8 cellular contexts compared by ENCODE assay signal in genomic region chr1:25246600-25247023, GRCh38. TPM values are rescaled to one million over a fixed set of nuclear protein-coding genes. Genes with fewer than 3 reads are reported as not detected.
DNase-seq lines count a peak whose midpoint lies in the region; ATAC-seq, FAIRE-seq and TF ChIP-seq lines count a peak whose summit lies in the region.

No MANE protein-coding gene starts in this region.

- no peak for FAIRE-seq in D721Med (lab: Jason Lieb, UNC)

- H3K23ac ChIP-seq in H9 (ENCODE audit: insufficient read length, low read depth, low read length) (no peak overlapping the region), mesendoderm (ENCODE audit: low read length) (peak overlapping the region; percentile 51)

- H3K27ac ChIP-seq in H9 (ENCODE audit: insufficient read length, low read depth, low read length): no peak overlapping the region
- H3K27ac ChIP-seq in mesendoderm (ENCODE audit: low read depth, low read length): no peak overlapping the region
- peak overlapping the region; percentile 97 to 99 for H3K27ac ChIP-seq in tibial artery

- H3K4me3 Mint-ChIP-seq in H9: peak overlapping the region; percentile 95 to 98
- peak overlapping the region; percentile 96 for H3K4me3 Mint-ChIP-seq in central memory CD8-positive, alpha-beta T cell

- H3K36me3 Mint-ChIP-seq in H9 (ENCODE audit: insufficient read depth in 1 of 3, low read depth in 3 of 3): peaks cover 29 to 51% (median 44%) of the 10 kb centered on the region in 3 experiments
- H3K36me3 Mint-ChIP-seq in central memory CD8-positive, alpha-beta T cell (ENCODE audit: insufficient read depth): peaks cover 62% of the 10 kb centered on the region

- H3K23me2 ChIP-seq in H9 (ENCODE audit: insufficient read length, low read depth, low read length, poor library complexity, severe bottlenecking): peaks cover 9% of the 10 kb centered on the region

- H3K9me3 Mint-ChIP-seq in H9: no peaks in the 10 kb centered on the region
- no peaks in the 10 kb centered on the region for H3K9me3 Mint-ChIP-seq in central memory CD8-positive, alpha-beta T cell

- H3K27ac Mint-ChIP-seq in H9: peak overlapping the region; percentile 91 to 93 (median 92); a peak in 5 of 7 replicates
- peak overlapping the region; percentile 97 for H3K27ac Mint-ChIP-seq in central memory CD8-positive, alpha-beta T cell (ENCODE audit: low read depth)

- no peak overlapping the region for H2AFZ ChIP-seq in H9 (ENCODE audit: low read length)

- H3K56ac ChIP-seq in H9 (ENCODE audit: insufficient read length, low read depth, low read length): no peak overlapping the region
- H3K56ac ChIP-seq in mesendoderm (ENCODE audit: low read length): peak overlapping the region; percentile 89

- ATAC-seq in central memory CD8-positive, alpha-beta T cell (replicated peaks; ENCODE audit: extremely low read depth, poor library complexity, severe bottlenecking): no peak

- peaks cover 18 to 24% of the 10 kb centered on the region in 2 experiments for H3K4me1 Mint-ChIP-seq in H9
- peaks cover 39% of the 10 kb centered on the region for H3K4me1 Mint-ChIP-seq in central memory CD8-positive, alpha-beta T cell

- H3K9me3 ChIP-seq in H9 (ENCODE audit: control insufficient read depth, low read depth, low read length): no peaks in the 10 kb centered on the region
- no peaks in the 10 kb centered on the region for H3K9me3 ChIP-seq in tibial artery

- H2BK120ac ChIP-seq in H9 (ENCODE audit: low read depth, low read length, poor library complexity, severe bottlenecking): no peak overlapping the region
- H2BK120ac ChIP-seq in mesendoderm (ENCODE audit: low read depth, low read length): no peak overlapping the region

- no peaks in the 10 kb centered on the region; the same call in 1 of the 2 replicates for H3K27me3 Mint-ChIP-seq in H9 (ENCODE audit: low read depth)
- no peaks in the 10 kb centered on the region for H3K27me3 Mint-ChIP-seq in central memory CD8-positive, alpha-beta T cell

- H3K36me3 ChIP-seq in mesendoderm (ENCODE audit: control insufficient read depth, insufficient read depth, low read length) (peaks cover 2% of the 10 kb centered on the region), tibial artery (peaks cover 36 to 45% (median 36%) of the 10 kb centered on the region in 3 donors)

- H3T11ph ChIP-seq in H9 (ENCODE audit: low read length): no peak overlapping the region

- H2BK15ac ChIP-seq in H9 (ENCODE audit: low read depth, low read length): no peak overlapping the region
- no peak overlapping the region for H2BK15ac ChIP-seq in mesendoderm (replicated peaks; ENCODE audit: low read depth)

- no peaks in the 10 kb centered on the region for H3K27me3 ChIP-seq in H9 (ENCODE audit: insufficient read depth, low read length)
- no peaks in the 10 kb centered on the region for H3K27me3 ChIP-seq in mesendoderm (ENCODE audit: insufficient read depth, low read length, poor library complexity)
- H3K27me3 ChIP-seq in tibial artery: no peaks in the 10 kb centered on the region

- H2BK20ac ChIP-seq in H9 (ENCODE audit: low read depth, low read length, poor library complexity, severe bottlenecking): no peak overlapping the region

- no peak overlapping the region for H2BK12ac ChIP-seq in H9 (ENCODE audit: insufficient read length, low read depth, low read length)

- H4K5ac ChIP-seq in H9 (ENCODE audit: insufficient read length, low read depth, low read length): no peak overlapping the region
- no peak overlapping the region for H4K5ac ChIP-seq in mesendoderm (ENCODE audit: low read length)

- no peak for TF ChIP-seq CTCF in H9 (conservative IDR thresholded peaks at IDR 0.05)
- no peak for TF ChIP-seq CTCF in tibial artery (IDR thresholded peaks at IDR 0.05)
- no peak for TF ChIP-seq CTCF in D721Med (IDR thresholded peaks at IDR 0.05; ENCODE audit: insufficient read depth, missing control alignments)

- no peaks in the 10 kb centered on the region for H3K4me1 ChIP-seq in H9 (ENCODE audit: insufficient read depth, low read length)
- H3K4me1 ChIP-seq in mesendoderm (ENCODE audit: control insufficient read depth, low read depth, low read length): no peaks in the 10 kb centered on the region
- peaks cover 0 to 37% (median 25%) of the 10 kb centered on the region in 4 donors for H3K4me1 ChIP-seq in tibial artery

- H2AK5ac ChIP-seq in H9 (ENCODE audit: insufficient read length, low read length): no peak overlapping the region
- H2AK5ac ChIP-seq in mesendoderm (ENCODE audit: low read length): no peak overlapping the region

- H3K79me1 ChIP-seq in H9 (ENCODE audit: insufficient read depth, low read depth, low read length, poor library complexity, severe bottlenecking) (no peaks in the 10 kb centered on the region), mesendoderm (ENCODE audit: low read length) (peaks cover 3% of the 10 kb centered on the region)

- no peaks in the 10 kb centered on the region for H4K20me1 ChIP-seq in H9 (ENCODE audit: control insufficient read depth, insufficient read depth, insufficient read length)

- H3K14ac ChIP-seq in H9 (ENCODE audit: insufficient read depth, low read length): peak overlapping the region; percentile 81

- H4K91ac ChIP-seq in H9 (ENCODE audit: insufficient read length, low read depth, low read length): no peak overlapping the region

- intact Hi-C loops in tibial artery (cut with DNase I; ENCODE audit: low total_unique reads): no loop called here

- no peak overlapping the region for H2BK5ac ChIP-seq in H9 (ENCODE audit: insufficient read length, low read length)
- no peak overlapping the region for H2BK5ac ChIP-seq in mesendoderm (ENCODE audit: low read length)

- DNase-seq in DMS53 (lab: John Stamatoyannopoulos, UW): peak; percentile 78
- DNase-seq in H9: no peak
- DNase-seq in RPMI7951 (ENCODE audit: low read depth): peak; percentile 21
- DNase-seq in central memory CD8-positive, alpha-beta T cell (ENCODE audit: low spot score in 2 of 2): peak; percentile 25 to 28
- peak; percentile 37 for DNase-seq in mesendoderm
- peak in 1 of 2 donors; percentile 74 for DNase-seq in tibial artery
- no peak for DNase-seq in NCI-H1436 treated with DMSO at 0.1 percent for 48 hours (lab: John Stamatoyannopoulos, UW)
- no peak for DNase-seq in D721Med (ENCODE audit: insufficient read length, low spot score)

- H3K79me2 ChIP-seq in H9 (ENCODE audit: insufficient read depth, low read length) (peaks cover 5% of the 10 kb centered on the region; the same call in 1 of the 2 replicates), mesendoderm (ENCODE audit: control insufficient read depth, insufficient read depth, low read length) (peaks cover 13% of the 10 kb centered on the region)

- WGBS in H9 (ENCODE audit: extremely low coverage, insufficient read length, low lambda C conversion rate): no CpG with 5 or more reads among the region's 53 CpGs
- WGBS in mesendoderm (ENCODE audit: extremely low coverage, insufficient coverage, low lambda C conversion rate): no CpG with 5 or more reads among the region's 53 CpGs

- H4K8ac ChIP-seq in H9 (replicated peaks; ENCODE audit: insufficient read length, low read depth, low read length): no peak overlapping the region
- no peak overlapping the region for H4K8ac ChIP-seq in mesendoderm (ENCODE audit: low read depth, low read length)

- H3K4me3 ChIP-seq in mesendoderm (ENCODE audit: low read length): peak overlapping the region; percentile 41
- peak overlapping the region; percentile 77 to 78 for H3K4me3 ChIP-seq in tibial artery

- H3K9ac ChIP-seq in H9 (ENCODE audit: extremely low read depth, insufficient read length, low read length) (peak overlapping the region; percentile 81), mesendoderm (ENCODE audit: low read length) (peak overlapping the region; percentile 85)

- H3K4ac ChIP-seq in H9 (ENCODE audit: low read depth, low read length) (no peak overlapping the region), mesendoderm (ENCODE audit: low read depth, low read length) (no peak overlapping the region)

- H3K4me2 ChIP-seq in H9 (ENCODE audit: insufficient read depth, insufficient read length, low read length): peak overlapping the region; percentile 78
- peak overlapping the region; percentile 82 for H3K4me2 ChIP-seq in mesendoderm (ENCODE audit: low read length)

- H3K18ac ChIP-seq in H9 (ENCODE audit: insufficient read length, low read depth, low read length) (peak overlapping the region; percentile 43), mesendoderm (ENCODE audit: low read length) (no peak overlapping the region)

RNA-seq across cellular contexts. Expression of gene RSRP1, which starts 0.6 kb away (rescaled TPM):
- total RNA-seq in H9 (2021): 51.9 and 55.1 TPM in 2 replicates
- 57.9 and 59.5 TPM in 2 replicates for total RNA-seq in RPMI7951 (2014; rRNA removed; shearing (Covaris generic))
- polyA plus RNA-seq in mesendoderm (2013, experiment 1 of 2): 13.5 TPM
- 12.1 TPM for polyA plus RNA-seq in mesendoderm (2013, experiment 2 of 2)

RNA-seq across cellular contexts. Expression of gene SYF2, which starts 14.3 kb away (rescaled TPM):
- 34.4 and 36.5 TPM in 2 replicates for total RNA-seq in H9 (2021)
- 58.1 and 66.8 TPM in 2 replicates for total RNA-seq in RPMI7951 (2014; rRNA removed; shearing (Covaris generic))
- polyA plus RNA-seq in mesendoderm (2013, experiment 1 of 2): 66.8 TPM
- 67.6 TPM for polyA plus RNA-seq in mesendoderm (2013, experiment 2 of 2)

RNA-seq across cellular contexts. Expression of gene RHD, which starts 25.7 kb away (rescaled TPM):
- 1.3 and 1.6 TPM in 2 replicates for total RNA-seq in H9 (2021)
- total RNA-seq in RPMI7951 (2014; rRNA removed; shearing (Covaris generic)): not detected in 2 replicates
- polyA plus RNA-seq in mesendoderm (2013, experiment 1 of 2): not detected
- polyA plus RNA-seq in mesendoderm (2013, experiment 2 of 2): not detected

Comparison
In these comparisons a context has a peak if more than half of its experiments do, and no peak if none do; other contexts are left out.
1. DNase-seq: peak in DMS53 (single experiment), RPMI7951 (single experiment), central memory CD8-positive, alpha-beta T cell (2 of 2) and mesendoderm (single experiment); none in H9 (single experiment), NCI-H1436 treated with DMSO at 0.1 percent for 48 hours (single experiment) and D721Med (single experiment).
2. H3K27ac ChIP-seq: peak in tibial artery (2 of 2); none in H9 (single experiment) and mesendoderm (single experiment).